24 cellular contexts compared by ENCODE assay signal in genomic region chr5:112289465-112289864, GRCh38.
DNase-seq lines count a peak whose midpoint lies in the region; ATAC-seq and TF ChIP-seq lines count a peak whose summit lies in the region.
"Had no signal": no experiment of that assay in that cellular context is flagged by ENCODE, and none has a peak within 500 bp of the region (broad histone marks: within the 10 kb centered on the region; RNA-seq: fewer than 3 reads in every experiment).

No MANE protein-coding gene starts in this region.

- H3K36me3 Mint-ChIP-seq in endothelial cell (ENCODE audit: low read depth, unreplicated experiment): no peaks in the 10 kb centered on the region
- H3K36me3 Mint-ChIP-seq: activated naive CD4-positive, alpha-beta T cell treated with anti-CD3 and anti-CD28 coated beads, Interleukin-2, amount 50 U/mL, for 72 hours; CD4-positive, CD25-positive, alpha-beta regulatory T cell had no signal

- no peak for TF ChIP-seq CTCF in endothelial cell (IDR thresholded peaks at IDR 0.05; ENCODE audit: unreplicated experiment)

- no peak for ATAC-seq in HG03460 (IDR thresholded peaks at IDR 0.05; ENCODE audit: unreplicated experiment)
- ATAC-seq in HG03139 (IDR thresholded peaks at IDR 0.05; ENCODE audit: unreplicated experiment): no peak
- ATAC-seq: activated CD8-positive, alpha-beta T cell treated with anti-CD3 and anti-CD28 coated beads, Interleukin-2, amount 10 ng/mL, durations not matched to agents 7 days and 5 days; activated naive CD4-positive, alpha-beta T cell treated with anti-CD3 and anti-CD28 coated beads, Interleukin-2, amount 50 U/mL, for 72 hours; effector memory CD8-positive, alpha-beta T cell; gastroesophageal sphincter; right lobe of liver had no signal

- H3K4me3 Mint-ChIP-seq in endothelial cell (ENCODE audit: unreplicated experiment): no peak overlapping the region
- H3K4me3 Mint-ChIP-seq: activated CD8-positive, alpha-beta T cell treated with anti-CD3 and anti-CD28 coated beads, Interleukin-2, amount 10 ng/mL, durations not matched to agents 7 days and 5 days; CD4-positive, CD25-positive, alpha-beta regulatory T cell; effector memory CD8-positive, alpha-beta T cell; nephron had no signal

- no peak overlapping the region for H3K27ac Mint-ChIP-seq in endothelial cell (ENCODE audit: unreplicated experiment)
- H3K27ac Mint-ChIP-seq: activated CD8-positive, alpha-beta T cell treated with anti-CD3 and anti-CD28 coated beads, Interleukin-2, amount 10 ng/mL, durations not matched to agents 7 days and 5 days; activated naive CD4-positive, alpha-beta T cell treated with anti-CD3 and anti-CD28 coated beads, Interleukin-2, amount 50 U/mL, for 72 hours; CD4-positive, CD25-positive, alpha-beta regulatory T cell; effector memory CD8-positive, alpha-beta T cell; nephron had no signal

- H3K27me3 Mint-ChIP-seq in endothelial cell (ENCODE audit: unreplicated experiment): no peaks in the 10 kb centered on the region

- DNase-seq in NCI-H82 (lab: John Stamatoyannopoulos, UW) (peak; percentile 4), NCI-H82 treated with DMSO at 0.1 percent for 48 hours (lab: John Stamatoyannopoulos, UW; ENCODE audit: unreplicated experiment) (no peak), endothelial cell (ENCODE audit: low spot score) (peak; percentile 8), islet precursor cell (peak; percentile 56), D341Med (ENCODE audit: low spot score) (no peak), NOMO-1 (lab: John Stamatoyannopoulos, UW; ENCODE audit: unreplicated experiment in 2 of 2) (no peak)
- DNase-seq: activated CD4-positive, CD25-positive, alpha-beta regulatory T cell treated with anti-CD3 and anti-CD28 coated beads, Interleukin-2, amount 50 U/mL, for 72 hours; activated CD8-positive, alpha-beta T cell treated with anti-CD3 and anti-CD28 coated beads, Interleukin-2, amount 10 ng/mL, durations not matched to agents 7 days and 5 days; CD4-positive, CD25-positive, alpha-beta regulatory T cell; DMS 273 treated with DMSO at 0.1 percent for 48 hours; effector memory CD8-positive, alpha-beta T cell; EL; GM23248; NCI-H1092; NCI-H1694 treated with DMSO at 0.1 percent for 48 hours; NCI-H510A; right lobe of liver; stimulated activated CD4-positive, alpha-beta T cell treated with anti-CD3 and anti-CD28 coated beads, Interleukin-2, amount 100 ng/mL, for 48 hours; T-helper 1 cell had no signal

- no peaks in the 10 kb centered on the region for H3K9me3 Mint-ChIP-seq in endothelial cell (ENCODE audit: unreplicated experiment)
- H3K9me3 Mint-ChIP-seq: activated naive CD4-positive, alpha-beta T cell treated with anti-CD3 and anti-CD28 coated beads, Interleukin-2, amount 50 U/mL, for 72 hours; CD4-positive, CD25-positive, alpha-beta regulatory T cell; effector memory CD8-positive, alpha-beta T cell; nephron had no signal

- no peaks in the 10 kb centered on the region for H3K4me1 Mint-ChIP-seq in endothelial cell (ENCODE audit: unreplicated experiment)
- H3K4me1 Mint-ChIP-seq: CD4-positive, CD25-positive, alpha-beta regulatory T cell; nephron had no signal

Comparison
In these comparisons a context has a peak if more than half of its experiments do, and no peak if none do; other contexts are left out.
1. DNase-seq: peak in NCI-H82 (single experiment), endothelial cell (single experiment) and islet precursor cell (single experiment); none in NCI-H82 treated with DMSO at 0.1 percent for 48 hours (single experiment), D341Med (single experiment) and NOMO-1 (0 of 2).